Comparison of ENCODE assay signal across 8 cellular contexts in the genomic region with DNA sequence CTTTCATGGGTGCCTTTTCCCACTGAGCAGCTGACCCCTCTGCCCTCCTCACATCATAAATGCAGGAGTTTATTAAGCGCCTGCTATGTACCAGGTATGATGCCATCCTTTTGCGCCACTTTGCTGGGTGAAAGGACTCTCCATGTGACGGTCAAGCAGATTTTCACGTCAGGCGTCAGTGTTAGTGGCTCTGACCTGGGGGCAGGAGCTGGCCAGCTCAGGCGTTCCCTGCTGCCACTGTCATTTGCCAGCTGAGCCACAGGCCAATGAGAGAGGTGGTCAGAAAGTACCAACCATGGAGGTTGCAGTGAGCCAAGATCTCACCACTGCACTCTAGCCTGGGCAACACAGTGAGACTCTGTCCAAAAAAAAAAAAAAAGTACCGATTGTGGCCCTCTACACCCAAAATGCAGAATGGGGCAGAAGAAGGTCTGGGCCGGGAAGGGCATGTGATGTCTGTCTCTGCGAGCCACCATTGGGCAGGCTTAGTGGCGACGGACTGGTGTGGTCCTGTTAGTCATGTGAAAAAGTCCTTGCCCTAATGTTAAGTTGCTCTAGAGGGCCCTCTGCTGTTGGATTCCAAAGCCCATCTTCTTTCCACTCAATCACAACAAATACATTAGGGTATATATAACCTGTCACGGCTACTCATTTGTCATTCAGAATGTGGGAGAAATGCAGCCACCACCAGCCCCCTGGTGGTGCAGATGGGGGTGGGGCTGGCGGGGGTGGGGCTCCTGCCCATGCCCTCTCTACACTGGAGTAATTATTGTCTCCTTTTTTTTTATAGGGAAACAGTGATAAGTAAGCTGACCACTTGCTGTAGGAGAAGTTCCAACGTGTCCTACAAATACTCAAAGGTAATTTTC. TPM values are rescaled to one million over a fixed set of nuclear protein-coding genes. Genes with fewer than 3 reads are reported as not detected.
DNase-seq lines count a peak whose midpoint lies in the region; ATAC-seq and TF ChIP-seq lines count a peak whose summit lies in the region.

No MANE protein-coding gene starts in this region.

- no peak overlapping the region for H3K4me3 ChIP-seq in esophagus muscularis mucosa

- peaks cover 3 to 6% of the 10 kb centered on the region in 2 donors for H3K4me1 Mint-ChIP-seq in effector memory CD8-positive, alpha-beta T cell (ENCODE audit: low read depth in 2 of 2)

- no peak for TF ChIP-seq EP300 in esophagus muscularis mucosa (IDR thresholded peaks at IDR 0.05)

- WGBS in esophagus muscularis mucosa, result 88% methylated on average over 14 of the region's 14 CpGs

- H3K27ac Mint-ChIP-seq in effector memory CD8-positive, alpha-beta T cell, result peak overlapping the region in 1 of 2 donors; percentile 70

- H3K36me3 Mint-ChIP-seq in effector memory CD8-positive, alpha-beta T cell (ENCODE audit: insufficient read depth), result peaks cover 78% of the 10 kb centered on the region

- no peak overlapping the region for H3K4me3 Mint-ChIP-seq in effector memory CD8-positive, alpha-beta T cell

- ATAC-seq in effector memory CD8-positive, alpha-beta T cell (replicated peaks), result no peak

- peak; percentile 8 for DNase-seq in NCI-H510A treated with DMSO at 0.1 percent for 48 hours (lab: John Stamatoyannopoulos, UW)
- no peak for DNase-seq in NCI-H510A (lab: John Stamatoyannopoulos, UW)
- DNase-seq in HT-29 (ENCODE audit: low spot score), result peak; percentile 41
- DNase-seq in iPS-NIHi11 (ENCODE audit: low spot score), result peak; percentile 61
- no peak for DNase-seq in esophagus muscularis mucosa (ENCODE audit: extremely low spot score)
- no peak for DNase-seq in caudate nucleus (lab: John Stamatoyannopoulos, UW)
- DNase-seq in effector memory CD8-positive, alpha-beta T cell, result no peak

- H3K9me3 Mint-ChIP-seq in effector memory CD8-positive, alpha-beta T cell, result no peaks in the 10 kb centered on the region

- TF ChIP-seq CTCF in VCaP (conservative IDR thresholded peaks at IDR 0.05) (peak; percentile 51; the same call in 1 of the 2 replicates), esophagus muscularis mucosa (IDR thresholded peaks at IDR 0.05) (peak in 1 of 3 experiments; percentile 21)

- H3K9me3 ChIP-seq in esophagus muscularis mucosa, result no peaks in the 10 kb centered on the region

- H3K27ac ChIP-seq in VCaP (no peak overlapping the region), esophagus muscularis mucosa (replicated peaks in 1 of 4) (no peak overlapping the region), caudate nucleus (ENCODE audit: low read depth, low read length) (no peak overlapping the region)

- no peaks in the 10 kb centered on the region for H3K27me3 ChIP-seq in esophagus muscularis mucosa

- no peaks in the 10 kb centered on the region for H3K27me3 Mint-ChIP-seq in effector memory CD8-positive, alpha-beta T cell

- peaks cover 36 to 81% (median 72%) of the 10 kb centered on the region in 4 donors for H3K36me3 ChIP-seq in esophagus muscularis mucosa

- TF ChIP-seq POLR2A in esophagus muscularis mucosa (IDR thresholded peaks at IDR 0.05; ENCODE audit: low read depth), result no peak

- H3K4me1 ChIP-seq in esophagus muscularis mucosa, result no peaks in the 10 kb centered on the region

- intact Hi-C loops in esophagus muscularis mucosa (cut with DNase I), result no loop called here

RNA-seq across cellular contexts. Expression of gene SLC22A1, which starts 18.4 kb away (rescaled TPM):
- 0.47 and 0.56 TPM in 2 replicates for total RNA-seq in HT-29 (2014; rRNA removed; shearing (Covaris generic))
- under 1 TPM in 3 of 4 donors, not detected in 1; 0.26 to 0.52 (median 0.33) TPM for total RNA-seq in esophagus muscularis mucosa

Comparison
In these comparisons a context has a peak if more than half of its experiments do, and no peak if none do; other contexts are left out.
1. DNase-seq: peak in NCI-H510A treated with DMSO at 0.1 percent for 48 hours (single experiment), HT-29 (single experiment) and iPS-NIHi11 (single experiment); none in NCI-H510A (single experiment), esophagus muscularis mucosa (single experiment), caudate nucleus (0 of 61) and effector memory CD8-positive, alpha-beta T cell (0 of 3).